ENCODE assay signal across 26 cellular contexts in genomic region chr4:1952719-1953118, GRCh38. TPM values are rescaled to one million over a fixed set of nuclear protein-coding genes. Genes with fewer than 3 reads are reported as not detected.
DNase-seq lines count a peak whose midpoint lies in the region; ATAC-seq and TF ChIP-seq lines count a peak whose summit lies in the region.
"Had no signal": no experiment of that assay in that cellular context is flagged by ENCODE, and none has a peak within 500 bp of the region (broad histone marks: within the 10 kb centered on the region; RNA-seq: fewer than 3 reads in every experiment).

No MANE protein-coding gene starts in this region.

- no peak overlapping the region for H3K4me3 Mint-ChIP-seq in MCF 10A (ENCODE audit: unreplicated experiment)
- H3K4me3 Mint-ChIP-seq: CD14-positive monocyte; CD8-positive, alpha-beta memory T cell had no signal

- peaks cover 43% of the 10 kb centered on the region for H3K36me3 Mint-ChIP-seq in MCF 10A (ENCODE audit: insufficient read depth, unreplicated experiment)

- TF ChIP-seq POLR2A in breast epithelium (IDR thresholded peaks at IDR 0.05): no peak

- ATAC-seq in SK-N-SH treated with all-trans-retinoic acid at 6 μM for 48 hours (no peak), HG03025 (IDR thresholded peaks at IDR 0.05; ENCODE audit: low FRiP score, unreplicated experiment) (no peak)
- ATAC-seq: HCT116 had no signal

- TF ChIP-seq CTCF in MCF 10A (IDR thresholded peaks at IDR 0.05; ENCODE audit: unreplicated experiment) (no peak), breast epithelium (IDR thresholded peaks at IDR 0.05) (no peak), RWPE1 (conservative IDR thresholded peaks at IDR 0.05; ENCODE audit: low read depth) (no peak)

- H3K9me3 Mint-ChIP-seq in MCF 10A (ENCODE audit: unreplicated experiment): no peaks in the 10 kb centered on the region
- H3K9me3 Mint-ChIP-seq: CD14-positive monocyte; CD8-positive, alpha-beta memory T cell had no signal

- H3K4me1 ChIP-seq in breast epithelium: no peaks in the 10 kb centered on the region
- H3K4me1 ChIP-seq: BE2C had no signal

- POLR2A ChIA-PET in MCF 10A (lab: Yijun Ruan, JAX): no interaction called here
- POLR2A ChIA-PET in RWPE1 (lab: Yijun Ruan, JAX; ENCODE audit: low non-redundant PET): no interaction called here

- H3K9me3 ChIP-seq in breast epithelium: no peaks in the 10 kb centered on the region
- H3K9me3 ChIP-seq: BE2C had no signal

- no peaks in the 10 kb centered on the region for H3K36me3 ChIP-seq in breast epithelium

- BruUV-seq in MCF 10A (replicated peaks; lab: Mats Ljungman, UMichigan): no TSS peak

- no peak for DNase-seq in MCF 10A (ENCODE audit: unreplicated experiment)
- no peak for DNase-seq in breast epithelium (ENCODE audit: low spot score in 2 of 2)
- DNase-seq in RWPE1 (ENCODE audit: low spot score): no peak
- peak; percentile 45 for DNase-seq in posterior vena cava (ENCODE audit: low spot score)
- no peak for DNase-seq in NCI-H2196 treated with DMSO at 0.1 percent for 48 hours (lab: John Stamatoyannopoulos, UW; ENCODE audit: unreplicated experiment)
- DNase-seq: 8988T; ACHN; BE2C; CD8-positive, alpha-beta memory T cell; DMS 273 treated with DMSO at 0.1 percent for 48 hours; DMS79; EL; GDM1; Karpas-422; NCI-H1105 treated with DMSO at 0.1 percent for 48 hours; NCI-H146; NCI-H1930; NCI-H446 treated with DMSO at 0.1 percent for 48 hours; NCI-H526 treated with DMSO at 0.1 percent for 48 hours; RPMI8226; SHP77 had no signal

- H3K27me3 ChIP-seq in breast epithelium: no peaks in the 10 kb centered on the region
- H3K27me3 ChIP-seq: BE2C had no signal

- intact Hi-C loops in MCF 10A (cut with micrococcal nuclease) (no loop called here), breast epithelium (cut with DNase I; ENCODE audit: low total_unique reads) (no loop called here), posterior vena cava (cut with DNase I) (no loop called here)

- H3K27me3 Mint-ChIP-seq in MCF 10A (ENCODE audit: insufficient read depth, unreplicated experiment): no peaks in the 10 kb centered on the region
- H3K27me3 Mint-ChIP-seq: CD8-positive, alpha-beta memory T cell had no signal

- CTCF ChIA-PET in MCF 10A (lab: Yijun Ruan, JAX) (no interaction called here), RWPE1 (lab: Yijun Ruan, JAX) (no interaction called here)

- no peak overlapping the region for H3K4me3 ChIP-seq in breast epithelium

- H3K4me1 Mint-ChIP-seq in MCF 10A (ENCODE audit: insufficient read depth, unreplicated experiment): no peaks in the 10 kb centered on the region
- H3K4me1 Mint-ChIP-seq: CD14-positive monocyte; CD8-positive, alpha-beta memory T cell had no signal

- peak overlapping the region; percentile 57 for H3K27ac Mint-ChIP-seq in MCF 10A (ENCODE audit: low read depth, unreplicated experiment)
- H3K27ac Mint-ChIP-seq: CD8-positive, alpha-beta memory T cell had no signal

- H3K27ac ChIP-seq in breast epithelium (no peak overlapping the region), RWPE1 (0 out of 2 replicates have a peak overlapping the region, but pooled peaks have one; percentile 4), cingulate gyrus (ENCODE audit: low read depth, low read length) (peak overlapping the region; percentile 32)

TF ChIP-seq in SK-N-SH treated with all-trans-retinoic acid at 6 μM for 48 hours, 23 proteins besides CTCF, POLR2A, EP300 and RAD21:
- no peak for TF ChIP-seq ZNF70 (CRISPR knock-in tag; IDR thresholded peaks at IDR 0.05)
- TF ChIP-seq, protein P1, sequence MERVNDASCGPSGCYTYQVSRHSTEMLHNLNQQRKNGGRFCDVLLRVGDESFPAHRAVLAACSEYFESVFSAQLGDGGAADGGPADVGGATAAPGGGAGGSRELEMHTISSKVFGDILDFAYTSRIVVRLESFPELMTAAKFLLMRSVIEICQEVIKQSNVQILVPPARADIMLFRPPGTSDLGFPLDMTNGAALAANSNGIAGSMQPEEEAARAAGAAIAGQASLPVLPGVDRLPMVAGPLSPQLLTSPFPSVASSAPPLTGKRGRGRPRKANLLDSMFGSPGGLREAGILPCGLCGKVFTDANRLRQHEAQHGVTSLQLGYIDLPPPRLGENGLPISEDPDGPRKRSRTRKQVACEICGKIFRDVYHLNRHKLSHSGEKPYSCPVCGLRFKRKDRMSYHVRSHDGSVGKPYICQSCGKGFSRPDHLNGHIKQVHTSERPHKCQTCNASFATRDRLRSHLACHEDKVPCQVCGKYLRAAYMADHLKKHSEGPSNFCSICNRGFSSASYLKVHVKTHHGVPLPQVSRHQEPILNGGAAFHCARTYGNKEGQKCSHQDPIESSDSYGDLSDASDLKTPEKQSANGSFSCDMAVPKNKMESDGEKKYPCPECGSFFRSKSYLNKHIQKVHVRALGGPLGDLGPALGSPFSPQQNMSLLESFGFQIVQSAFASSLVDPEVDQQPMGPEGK (CRISPR knock-in tag; IDR thresholded peaks at IDR 0.05; ENCODE audit: borderline replicate concordance): no peak
- TF ChIP-seq BACH2 (CRISPR knock-in tag; IDR thresholded peaks at IDR 0.05; ENCODE audit: borderline replicate concordance): no peak
- TF ChIP-seq POU6F1 (CRISPR knock-in tag; IDR thresholded peaks at IDR 0.05; ENCODE audit: borderline replicate concordance, low read depth): no peak
- no peak for TF ChIP-seq ZNF565 (CRISPR knock-in tag; conservative IDR thresholded peaks at IDR 0.05; ENCODE audit: low read depth)
- no peak for TF ChIP-seq PPARA (CRISPR knock-in tag; IDR thresholded peaks at IDR 0.05; ENCODE audit: borderline replicate concordance)
- no peak for TF ChIP-seq OSR1 (CRISPR knock-in tag; IDR thresholded peaks at IDR 0.05)
- TF ChIP-seq ISL1 (CRISPR knock-in tag; IDR thresholded peaks at IDR 0.05): no peak
- no peak for TF ChIP-seq ESRRG (CRISPR knock-in tag; IDR thresholded peaks at IDR 0.05)
- TF ChIP-seq GLIS3 (CRISPR knock-in tag; IDR thresholded peaks at IDR 0.05): no peak
- TF ChIP-seq TOX (CRISPR knock-in tag; IDR thresholded peaks at IDR 0.05; ENCODE audit: borderline replicate concordance): no peak
- no peak for TF ChIP-seq ZFP30 (CRISPR knock-in tag; IDR thresholded peaks at IDR 0.05)
- TF ChIP-seq, protein P2, sequence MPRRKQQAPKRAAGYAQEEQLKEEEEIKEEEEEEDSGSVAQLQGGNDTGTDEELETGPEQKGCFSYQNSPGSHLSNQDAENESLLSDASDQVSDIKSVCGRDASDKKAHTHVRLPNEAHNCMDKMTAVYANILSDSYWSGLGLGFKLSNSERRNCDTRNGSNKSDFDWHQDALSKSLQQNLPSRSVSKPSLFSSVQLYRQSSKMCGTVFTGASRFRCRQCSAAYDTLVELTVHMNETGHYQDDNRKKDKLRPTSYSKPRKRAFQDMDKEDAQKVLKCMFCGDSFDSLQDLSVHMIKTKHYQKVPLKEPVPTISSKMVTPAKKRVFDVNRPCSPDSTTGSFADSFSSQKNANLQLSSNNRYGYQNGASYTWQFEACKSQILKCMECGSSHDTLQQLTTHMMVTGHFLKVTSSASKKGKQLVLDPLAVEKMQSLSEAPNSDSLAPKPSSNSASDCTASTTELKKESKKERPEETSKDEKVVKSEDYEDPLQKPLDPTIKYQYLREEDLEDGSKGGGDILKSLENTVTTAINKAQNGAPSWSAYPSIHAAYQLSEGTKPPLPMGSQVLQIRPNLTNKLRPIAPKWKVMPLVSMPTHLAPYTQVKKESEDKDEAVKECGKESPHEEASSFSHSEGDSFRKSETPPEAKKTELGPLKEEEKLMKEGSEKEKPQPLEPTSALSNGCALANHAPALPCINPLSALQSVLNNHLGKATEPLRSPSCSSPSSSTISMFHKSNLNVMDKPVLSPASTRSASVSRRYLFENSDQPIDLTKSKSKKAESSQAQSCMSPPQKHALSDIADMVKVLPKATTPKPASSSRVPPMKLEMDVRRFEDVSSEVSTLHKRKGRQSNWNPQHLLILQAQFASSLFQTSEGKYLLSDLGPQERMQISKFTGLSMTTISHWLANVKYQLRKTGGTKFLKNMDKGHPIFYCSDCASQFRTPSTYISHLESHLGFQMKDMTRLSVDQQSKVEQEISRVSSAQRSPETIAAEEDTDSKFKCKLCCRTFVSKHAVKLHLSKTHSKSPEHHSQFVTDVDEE (CRISPR knock-in tag; IDR thresholded peaks at IDR 0.05): no peak
- TF ChIP-seq TCF4 (CRISPR knock-in tag; IDR thresholded peaks at IDR 0.05; ENCODE audit: borderline replicate concordance): no peak
- no peak for TF ChIP-seq RARB (CRISPR knock-in tag; IDR thresholded peaks at IDR 0.05)
- TF ChIP-seq ZC3H10 (CRISPR knock-in tag; IDR thresholded peaks at IDR 0.05): no peak
- no peak for TF ChIP-seq ZFP3 (CRISPR knock-in tag; IDR thresholded peaks at IDR 0.05)
- TF ChIP-seq, protein P3, sequence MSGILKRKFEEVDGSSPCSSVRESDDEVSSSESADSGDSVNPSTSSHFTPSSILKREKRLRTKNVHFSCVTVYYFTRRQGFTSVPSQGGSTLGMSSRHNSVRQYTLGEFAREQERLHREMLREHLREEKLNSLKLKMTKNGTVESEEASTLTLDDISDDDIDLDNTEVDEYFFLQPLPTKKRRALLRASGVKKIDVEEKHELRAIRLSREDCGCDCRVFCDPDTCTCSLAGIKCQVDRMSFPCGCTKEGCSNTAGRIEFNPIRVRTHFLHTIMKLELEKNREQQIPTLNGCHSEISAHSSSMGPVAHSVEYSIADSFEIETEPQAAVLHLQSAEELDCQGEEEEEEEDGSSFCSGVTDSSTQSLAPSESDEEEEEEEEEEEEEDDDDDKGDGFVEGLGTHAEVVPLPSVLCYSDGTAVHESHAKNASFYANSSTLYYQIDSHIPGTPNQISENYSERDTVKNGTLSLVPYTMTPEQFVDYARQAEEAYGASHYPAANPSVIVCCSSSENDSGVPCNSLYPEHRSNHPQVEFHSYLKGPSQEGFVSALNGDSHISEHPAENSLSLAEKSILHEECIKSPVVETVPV (CRISPR knock-in tag; IDR thresholded peaks at IDR 0.05): no peak

RNA-seq across cellular contexts. Expression of gene NELFA, which starts 56.1 kb away (rescaled TPM):
- total RNA-seq in MCF 10A (2022) (30.1 and 36.2 TPM in 2 replicates), breast epithelium (10 to 100 TPM; 14.1 to 22.0 (median 18.4) TPM), posterior vena cava (10 to 100 TPM; 16.2 to 17.3 TPM)

Comparison
In these comparisons a context has a peak if more than half of its experiments do, and no peak if none do; other contexts are left out.
1. H3K27ac ChIP-seq: peak in RWPE1 (single experiment) and cingulate gyrus (single experiment); none in breast epithelium (0 of 2).